Comparison of ENCODE assay signal across 8 cellular contexts in the genomic region with DNA sequence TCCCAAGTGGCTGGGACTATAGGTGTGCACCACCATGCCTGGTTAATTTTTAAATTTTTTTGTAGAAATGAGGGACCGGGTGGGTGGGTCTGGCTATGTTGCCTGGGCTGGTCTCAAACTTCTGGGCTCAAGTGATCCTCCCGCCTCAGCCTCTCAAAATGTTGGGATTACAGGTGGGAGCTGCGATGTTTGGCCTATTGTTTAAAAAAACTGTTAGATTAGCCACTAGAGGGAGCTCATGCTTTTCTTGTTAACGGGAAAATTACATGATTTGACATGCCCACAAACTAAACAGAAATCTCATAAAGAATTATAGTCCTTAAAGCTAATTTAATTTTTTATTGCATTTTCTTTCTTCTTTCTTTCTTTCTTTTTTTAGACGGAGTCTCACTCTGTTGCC. TPM values are rescaled to one million over a fixed set of nuclear protein-coding genes. Genes with fewer than 3 reads are reported as not detected.
DNase-seq lines count a peak whose midpoint lies in the region; ATAC-seq, FAIRE-seq and TF ChIP-seq lines count a peak whose summit lies in the region.

No MANE protein-coding gene starts in this region.

- H3K27me3 ChIP-seq in fibroblast of lung (ENCODE audit: control insufficient read depth, insufficient read depth, low read length) (peaks cover 2% of the 10 kb centered on the region), parathyroid adenoma (ENCODE audit: control insufficient read depth, insufficient read depth, low read length) (no peaks in the 10 kb centered on the region)

- in situ Hi-C loops in SK-MEL-5 (cut with HindIII; ENCODE audit: low pct_unique_long_range_greater_than_20kb, low sequenced_read_pairs): no loop called here

- H3K9ac ChIP-seq in fibroblast of lung (ENCODE audit: insufficient read depth, low read length) (no peak overlapping the region), parathyroid adenoma (no peak overlapping the region)

- H3K4me3 ChIP-seq in fibroblast of lung (replicated peaks in 1 of 4; ENCODE audit: control extremely low read depth in 1 of 4, insufficient read depth in 1 of 4, low read depth in 3 of 4, low read length in 4 of 4): no peak overlapping the region
- no peak overlapping the region for H3K4me3 ChIP-seq in parathyroid adenoma (ENCODE audit: low read depth, low read length)

- H4K20me1 ChIP-seq in fibroblast of lung (ENCODE audit: control insufficient read depth, extremely low read depth, insufficient read depth, low read length): no peaks in the 10 kb centered on the region

- H3K36me3 ChIP-seq in fibroblast of lung (ENCODE audit: control insufficient read depth, insufficient read depth, low read length) (no peaks in the 10 kb centered on the region), parathyroid adenoma (ENCODE audit: control insufficient read depth, insufficient read depth, low read length) (no peaks in the 10 kb centered on the region)

- peak; percentile 23 for DNase-seq in activated T-cell treated with anti-CD3 and anti-CD28 coated beads, Interleukin-2, amount 50 U/mL, for 1 hour
- DNase-seq in activated T-cell treated with anti-CD3 and anti-CD28 coated beads for 4 hours: no peak
- DNase-seq in MV-4-11 (lab: John Stamatoyannopoulos, UW): peak; percentile 35
- peak; percentile 67 for DNase-seq in SK-MEL-5 (ENCODE audit: low read depth, low spot score)
- DNase-seq in fibroblast of lung (ENCODE audit: low read depth in 2 of 2): peak; percentile 39 to 74
- no peak for DNase-seq in GM12891 (ENCODE audit: insufficient read length, low spot score)

- no peaks in the 10 kb centered on the region for H3K4me1 ChIP-seq in fibroblast of lung (ENCODE audit: control insufficient read depth, extremely low read depth, insufficient read depth, low read length)
- H3K4me1 ChIP-seq in parathyroid adenoma: no peaks in the 10 kb centered on the region

- H3K79me2 ChIP-seq in fibroblast of lung (ENCODE audit: control insufficient read depth, insufficient read depth, low read length) (peaks cover 1% of the 10 kb centered on the region), parathyroid adenoma (peaks cover 3% of the 10 kb centered on the region)

- H3K4me2 ChIP-seq in fibroblast of lung (ENCODE audit: extremely low read depth, insufficient read depth, low read length): no peak overlapping the region
- no peak overlapping the region for H3K4me2 ChIP-seq in parathyroid adenoma (ENCODE audit: low read length)

- no peak for ATAC-seq in GM19351 (IDR thresholded peaks at IDR 0.05; ENCODE audit: unreplicated experiment)

- no peak overlapping the region for H2AFZ ChIP-seq in fibroblast of lung (ENCODE audit: low read length)
- no peak overlapping the region for H2AFZ ChIP-seq in parathyroid adenoma

- H3K9me3 ChIP-seq in fibroblast of lung (ENCODE audit: control insufficient read depth, insufficient read depth, low read depth, low read length): no peaks in the 10 kb centered on the region
- H3K9me3 ChIP-seq in parathyroid adenoma (ENCODE audit: control insufficient read depth, low read length): no peaks in the 10 kb centered on the region

- no peak for FAIRE-seq in GM12891 (lab: Jason Lieb, UNC)

- H3K27ac ChIP-seq in fibroblast of lung (ENCODE audit: insufficient read depth, low read length) (no peak overlapping the region), parathyroid adenoma (no peak overlapping the region)

- TF ChIP-seq CTCF in fibroblast of lung (conservative IDR thresholded peaks at IDR 0.05 in 1 of 2, IDR thresholded peaks at IDR 0.05 in 1 of 2; ENCODE audit: low read depth in 1 of 2, low read length in 2 of 2) (peak; percentile 46 to 50), parathyroid adenoma (IDR thresholded peaks at IDR 0.05) (peak; percentile 54)

- no peak for TF ChIP-seq POLR2A in GM12891 (IDR thresholded peaks at IDR 0.05; ENCODE audit: low read depth, low read length)

TF ChIP-seq in GM12891, 5 proteins besides CTCF, POLR2A, EP300 and RAD21:
- TF ChIP-seq POU2F2 (IDR thresholded peaks at IDR 0.05; ENCODE audit: low read depth, low read length) (no peak), TAF1 (IDR thresholded peaks at IDR 0.05; ENCODE audit: low read depth, low read length) (no peak), SPI1 (IDR thresholded peaks at IDR 0.05; ENCODE audit: low read depth, low read length) (no peak), PAX5 (IDR thresholded peaks at IDR 0.05; ENCODE audit: insufficient read depth, low read length, severe bottlenecking) (no peak), POLR2AphosphoS5 (IDR thresholded peaks at IDR 0.05; ENCODE audit: low read depth, low read length) (no peak)
TF ChIP-seq in GM12891: peak in this region for 0.

RNA-seq across cellular contexts. Expression of a gene that starts 5.0 kb away (rescaled TPM):
- total RNA-seq in SK-MEL-5 (2014; rRNA removed; shearing (Covaris generic)): 42.6 and 44.0 TPM in 2 replicates
- polyA plus RNA-seq in SK-MEL-5 (2015; cell fraction: cytosol; rRNA removed): 37.9 and 43.6 TPM in 2 replicates
- 43.6 and 45.7 TPM in 2 replicates for polyA plus RNA-seq in SK-MEL-5 (2015; cell fraction: nucleus; rRNA removed)
- 25.1 and 29.8 TPM in 2 replicates for total RNA-seq in fibroblast of lung
- 33.7 and 34.4 TPM in 2 replicates for polyA plus RNA-seq in fibroblast of lung
- polyA plus RNA-seq in fibroblast of lung (2012): 26.2 and 27.3 TPM in 2 replicates
- 6.1 and 8.9 TPM in 2 replicates for polyA minus RNA-seq in fibroblast of lung (ENCODE audit: low replicate concordance)
- 14.9 TPM for polyA plus RNA-seq in GM12891 (2012; ENCODE audit: low read depth, missing spikeins)

RNA-seq across cellular contexts. Expression of a gene that starts 11.6 kb away (rescaled TPM):
- 0.13 and 0.21 TPM in 2 replicates for total RNA-seq in SK-MEL-5 (2014; rRNA removed; shearing (Covaris generic))
- polyA plus RNA-seq in SK-MEL-5 (2015; cell fraction: cytosol; rRNA removed): 0.04 TPM in 1 of 2 replicates, not detected in the other
- polyA plus RNA-seq in SK-MEL-5 (2015; cell fraction: nucleus; rRNA removed): not detected in 2 replicates
- not detected in 2 replicates for total RNA-seq in fibroblast of lung
- polyA plus RNA-seq in fibroblast of lung: not detected in 2 replicates
- not detected in 2 replicates for polyA plus RNA-seq in fibroblast of lung (2012)
- not detected in 2 replicates for polyA minus RNA-seq in fibroblast of lung (ENCODE audit: low replicate concordance)
- 1.5 TPM for polyA plus RNA-seq in GM12891 (2012; ENCODE audit: low read depth, missing spikeins)

RNA-seq across cellular contexts. Expression of a gene that starts 27.6 kb away (rescaled TPM):
- not detected in 2 replicates for total RNA-seq in SK-MEL-5 (2014; rRNA removed; shearing (Covaris generic))
- polyA plus RNA-seq in SK-MEL-5 (2015; cell fraction: cytosol; rRNA removed): not detected in 2 replicates
- polyA plus RNA-seq in SK-MEL-5 (2015; cell fraction: nucleus; rRNA removed): not detected in 2 replicates
- under 0.01 and 0.33 TPM in 2 replicates for total RNA-seq in fibroblast of lung
- 0.07 TPM in 1 of 2 replicates, not detected in the other for polyA plus RNA-seq in fibroblast of lung
- not detected in 2 replicates for polyA plus RNA-seq in fibroblast of lung (2012)
- polyA minus RNA-seq in fibroblast of lung (ENCODE audit: low replicate concordance): not detected in 2 replicates
- 7.1 TPM for polyA plus RNA-seq in GM12891 (2012; ENCODE audit: low read depth, missing spikeins)

RNA-seq across cellular contexts. Expression of a gene that starts 40.1 kb away (rescaled TPM):
- 0.26 TPM in 1 of 2 replicates, not detected in the other for total RNA-seq in SK-MEL-5 (2014; rRNA removed; shearing (Covaris generic))
- polyA plus RNA-seq in SK-MEL-5 (2015; cell fraction: cytosol; rRNA removed): 0.10 and 0.17 TPM in 2 replicates
- not detected in 2 replicates for polyA plus RNA-seq in SK-MEL-5 (2015; cell fraction: nucleus; rRNA removed)
- not detected in 2 replicates for total RNA-seq in fibroblast of lung
- 0.03 TPM in 1 of 2 replicates, not detected in the other for polyA plus RNA-seq in fibroblast of lung
- not detected in 2 replicates for polyA plus RNA-seq in fibroblast of lung (2012)
- not detected in 2 replicates for polyA minus RNA-seq in fibroblast of lung (ENCODE audit: low replicate concordance)
- polyA plus RNA-seq in GM12891 (2012; ENCODE audit: low read depth, missing spikeins): not detected

RNA-seq across cellular contexts. Expression of a gene that starts 54.9 kb away (rescaled TPM):
- total RNA-seq in SK-MEL-5 (2014; rRNA removed; shearing (Covaris generic)): 0.16 and 0.80 TPM in 2 replicates
- polyA plus RNA-seq in SK-MEL-5 (2015; cell fraction: cytosol; rRNA removed): 0.25 TPM in 1 of 2 replicates, not detected in the other
- polyA plus RNA-seq in SK-MEL-5 (2015; cell fraction: nucleus; rRNA removed): 2.7 and 9.9 TPM in 2 replicates
- 15.9 and 50.7 TPM in 2 replicates for total RNA-seq in fibroblast of lung
- polyA plus RNA-seq in fibroblast of lung: 32.4 and 39.9 TPM in 2 replicates
- 18.7 and 22.1 TPM in 2 replicates for polyA plus RNA-seq in fibroblast of lung (2012)
- 5.1 and 18.0 TPM in 2 replicates for polyA minus RNA-seq in fibroblast of lung (ENCODE audit: low replicate concordance)
- 1.6 TPM for polyA plus RNA-seq in GM12891 (2012; ENCODE audit: low read depth, missing spikeins)

Comparison
In these comparisons a context has a peak if more than half of its experiments do, and no peak if none do; other contexts are left out.
1. DNase-seq: peak in activated T-cell treated with anti-CD3 and anti-CD28 coated beads, Interleukin-2, amount 50 U/mL, for 1 hour (single experiment), MV-4-11 (single experiment), SK-MEL-5 (single experiment) and fibroblast of lung (2 of 2); none in activated T-cell treated with anti-CD3 and anti-CD28 coated beads for 4 hours (single experiment) and GM12891 (single experiment).